Comparison of ENCODE assay signal across 10 cellular contexts in genomic region chr11:43788394-43788793, GRCh38.
A peak's percentile ranks its signal among the peaks of the same experiment; 100 is the strongest.
DNase-seq lines count a peak whose midpoint lies in the region; ATAC-seq and TF ChIP-seq lines count a peak whose summit lies in the region.
"Had no signal": no experiment of that assay in that cellular context is flagged by ENCODE, and none has a peak within 500 bp of the region (broad histone marks: within the 10 kb centered on the region; RNA-seq: fewer than 3 reads in every experiment).

No MANE protein-coding gene starts in this region.

- peak overlapping the region; percentile 53 for H3K4me3 ChIP-seq in neutrophil (ENCODE audit: low read depth in 1 of 2, low read length in 1 of 2)
- H3K4me3 ChIP-seq: thyroid gland had no signal

- no peaks in the 10 kb centered on the region for H3K36me3 Mint-ChIP-seq in central memory CD8-positive, alpha-beta T cell (ENCODE audit: insufficient read depth)

- no peaks in the 10 kb centered on the region for H3K27me3 Mint-ChIP-seq in central memory CD8-positive, alpha-beta T cell

- DNase-seq in GF-D8 (lab: John Stamatoyannopoulos, UW) (peak; percentile 74), NCI-H146 (lab: John Stamatoyannopoulos, UW) (peak; percentile 79), globus pallidus (ENCODE audit: low spot score) (no peak), left lobe of liver (ENCODE audit: low spot score) (no peak)
- no peak for DNase-seq in central memory CD8-positive, alpha-beta T cell (ENCODE audit: low spot score in 2 of 2)
- DNase-seq: T-helper 1 cell, thyroid gland had no signal

- H3K4me1 ChIP-seq in neutrophil (ENCODE audit: control insufficient read depth in 1 of 2, insufficient read depth in 1 of 2, low read depth in 1 of 2, low read length in 1 of 2) = peaks cover 22 to 49% of the 10 kb centered on the region in 2 experiments
- H3K4me1 ChIP-seq: thyroid gland had no signal

- H3K4me3 Mint-ChIP-seq in central memory CD8-positive, alpha-beta T cell = no peak overlapping the region

- no peak for ATAC-seq in central memory CD8-positive, alpha-beta T cell (replicated peaks; ENCODE audit: extremely low read depth, poor library complexity, severe bottlenecking)
- no peak for ATAC-seq in HG03354 (IDR thresholded peaks at IDR 0.05; ENCODE audit: poor library complexity, severe bottlenecking, unreplicated experiment)
- no peak for ATAC-seq in left lobe of liver
- ATAC-seq in HG02588 (IDR thresholded peaks at IDR 0.05; ENCODE audit: unreplicated experiment) = no peak

- peak overlapping the region; percentile 13 for H3K27ac Mint-ChIP-seq in central memory CD8-positive, alpha-beta T cell (ENCODE audit: low read depth)

- no peaks in the 10 kb centered on the region for H3K9me3 ChIP-seq in neutrophil
- H3K9me3 ChIP-seq: thyroid gland had no signal

- peaks cover 6% of the 10 kb centered on the region for H3K4me1 Mint-ChIP-seq in central memory CD8-positive, alpha-beta T cell

- peak overlapping the region; percentile 98 for H3K27ac ChIP-seq in neutrophil
- H3K27ac ChIP-seq: thyroid gland had no signal

- no peaks in the 10 kb centered on the region for H3K36me3 ChIP-seq in neutrophil
- H3K36me3 ChIP-seq: thyroid gland had no signal

- peak; percentile 39 for TF ChIP-seq CTCF in neutrophil (IDR thresholded peaks at IDR 0.05)

- no peaks in the 10 kb centered on the region for H3K27me3 ChIP-seq in neutrophil
- H3K27me3 ChIP-seq: thyroid gland had no signal

- H3K9me3 Mint-ChIP-seq in central memory CD8-positive, alpha-beta T cell = peaks cover 14% of the 10 kb centered on the region

Comparison
In these comparisons a context has a peak if more than half of its experiments do, and no peak if none do; other contexts are left out.
1. DNase-seq: peak in GF-D8 (single experiment) and NCI-H146 (single experiment); none in central memory CD8-positive, alpha-beta T cell (0 of 2), globus pallidus (single experiment) and left lobe of liver (single experiment).